In genomic region chr4:119750771-119751170, GRCh38 we compare ENCODE assay signal across 19 cellular contexts.
A peak's percentile ranks its signal among the peaks of the same experiment; 100 is the strongest.
DNase-seq lines count a peak whose midpoint lies in the region; ATAC-seq and TF ChIP-seq lines count a peak whose summit lies in the region.
"Had no signal": no experiment of that assay in that cellular context is flagged by ENCODE, and none has a peak within 500 bp of the region (broad histone marks: within the 10 kb centered on the region; RNA-seq: fewer than 3 reads in every experiment).

No MANE protein-coding gene starts in this region.

- H3K9me3 ChIP-seq in PC-9 (ENCODE audit: insufficient read depth, low read depth) (no peaks in the 10 kb centered on the region), fibroblast of lung (ENCODE audit: control insufficient read depth, insufficient read depth, low read depth, low read length) (no peaks in the 10 kb centered on the region), osteoblast (ENCODE audit: low read depth, low read length) (no peaks in the 10 kb centered on the region)
- H3K9me3 ChIP-seq: spleen had no signal

- BruUV-seq in PC-9 (replicated peaks; lab: Mats Ljungman, UMichigan): no TSS peak

- DNase-seq in AG10803 (ENCODE audit: low read depth): peak; percentile 60
- no peak for DNase-seq in PC-9
- DNase-seq in fibroblast of lung (ENCODE audit: low read depth in 2 of 2): peak in 1 of 2 donors; percentile 94
- DNase-seq in osteoblast (ENCODE audit: insufficient read length, low spot score, missing footprints): no peak
- no peak for DNase-seq in NCI-H2196 (lab: John Stamatoyannopoulos, UW; ENCODE audit: unreplicated experiment)
- no peak for DNase-seq in stimulated activated naive CD8-positive, alpha-beta T cell treated with anti-CD3 and anti-CD28 coated beads, Interleukin-15, amount 100 ng/mL, for 72 hours
- DNase-seq in NCI-H524 (lab: John Stamatoyannopoulos, UW): no peak
- DNase-seq: amygdala, KBM-7, NCI-H1417 treated with DMSO at 0.1 percent for 48 hours, SHP77, spleen, T-helper 17 cell had no signal

- no peaks in the 10 kb centered on the region for H3K27me3 Mint-ChIP-seq in stimulated activated naive CD8-positive, alpha-beta T cell treated with anti-CD3 and anti-CD28 coated beads, Interleukin-15, amount 100 ng/mL, for 72 hours
- H3K27me3 Mint-ChIP-seq: stimulated activated memory B cell treated with anti-CD40 and anti-IgM and Interleukin-4, amounts not matched to agents 10 μg/mL and 1 μg/mL and 100 μg/mL, for 72 hours had no signal

- TF ChIP-seq CTCF in AG10803 (conservative IDR thresholded peaks at IDR 0.05; ENCODE audit: low read length) (no peak), PC-9 (conservative IDR thresholded peaks at IDR 0.05) (no peak), fibroblast of lung (conservative IDR thresholded peaks at IDR 0.05 in 1 of 2, IDR thresholded peaks at IDR 0.05 in 1 of 2; ENCODE audit: low read depth in 1 of 2, low read length in 2 of 2) (no peak), osteoblast (IDR thresholded peaks at IDR 0.05; ENCODE audit: extremely low read depth, low read depth, low read length) (no peak)

- CTCF ChIA-PET in PC-9 (lab: Charles Lee): no interaction called here

- H3K4me1 Mint-ChIP-seq in stimulated activated naive CD8-positive, alpha-beta T cell treated with anti-CD3 and anti-CD28 coated beads, Interleukin-15, amount 100 ng/mL, for 72 hours: no peaks in the 10 kb centered on the region
- H3K4me1 Mint-ChIP-seq: stimulated activated memory B cell treated with anti-CD40 and anti-IgM and Interleukin-4, amounts not matched to agents 10 μg/mL and 1 μg/mL and 100 μg/mL, for 72 hours had no signal

- H3K27me3 ChIP-seq in PC-9 (ENCODE audit: insufficient read depth, low read depth): no peaks in the 10 kb centered on the region
- H3K27me3 ChIP-seq in fibroblast of lung (ENCODE audit: control insufficient read depth, insufficient read depth, low read length): no peaks in the 10 kb centered on the region
- no peaks in the 10 kb centered on the region for H3K27me3 ChIP-seq in osteoblast (ENCODE audit: insufficient read depth, low read length)
- H3K27me3 ChIP-seq: spleen had no signal

- no peak overlapping the region for H3K9ac ChIP-seq in fibroblast of lung (ENCODE audit: insufficient read depth, low read length)
- H3K9ac ChIP-seq: parathyroid adenoma had no signal

- H3K79me2 ChIP-seq in PC-9 (ENCODE audit: low read depth) (no peaks in the 10 kb centered on the region), fibroblast of lung (ENCODE audit: control insufficient read depth, insufficient read depth, low read length) (no peaks in the 10 kb centered on the region), osteoblast (ENCODE audit: insufficient read depth, low read length) (no peaks in the 10 kb centered on the region)
- H3K79me2 ChIP-seq: parathyroid adenoma had no signal

- no peaks in the 10 kb centered on the region for H3K9me2 ChIP-seq in PC-9 (ENCODE audit: insufficient read depth)

- POLR2A ChIA-PET in PC-9 (lab: Charles Lee; ENCODE audit: unreplicated experiment): interaction anchor here (0.5 kb wide), 1 partner anchor 600 kb away, joined by 3 read pairs; no protein-coding TSS in a partner anchor

- no peaks in the 10 kb centered on the region for H3F3A ChIP-seq in PC-9 (ENCODE audit: insufficient read depth, low read depth)

- H3K4me3 Mint-ChIP-seq in stimulated activated naive CD8-positive, alpha-beta T cell treated with anti-CD3 and anti-CD28 coated beads, Interleukin-15, amount 100 ng/mL, for 72 hours: no peak overlapping the region
- H3K4me3 Mint-ChIP-seq: stimulated activated memory B cell treated with anti-CD40 and anti-IgM and Interleukin-4, amounts not matched to agents 10 μg/mL and 1 μg/mL and 100 μg/mL, for 72 hours; T-helper 17 cell had no signal

- H3K27ac ChIP-seq in PC-9 (no peak overlapping the region), fibroblast of lung (ENCODE audit: insufficient read depth, low read length) (peak overlapping the region; percentile 16), osteoblast (ENCODE audit: low read depth, low read length) (peak overlapping the region; percentile 67)
- H3K27ac ChIP-seq: parathyroid adenoma, spleen had no signal

- no peak overlapping the region for H3K27ac Mint-ChIP-seq in stimulated activated naive CD8-positive, alpha-beta T cell treated with anti-CD3 and anti-CD28 coated beads, Interleukin-15, amount 100 ng/mL, for 72 hours
- H3K27ac Mint-ChIP-seq: stimulated activated memory B cell treated with anti-CD40 and anti-IgM and Interleukin-4, amounts not matched to agents 10 μg/mL and 1 μg/mL and 100 μg/mL, for 72 hours; T-helper 17 cell had no signal

- H3K4me1 ChIP-seq in PC-9 (replicated peaks; ENCODE audit: insufficient read depth): no peaks in the 10 kb centered on the region
- peaks cover 4% of the 10 kb centered on the region for H3K4me1 ChIP-seq in fibroblast of lung (ENCODE audit: control insufficient read depth, extremely low read depth, insufficient read depth, low read length)
- peaks cover 37% of the 10 kb centered on the region for H3K4me1 ChIP-seq in osteoblast (ENCODE audit: insufficient read depth, low read length)
- H3K4me1 ChIP-seq: parathyroid adenoma, spleen had no signal

- intact Hi-C loops in PC-9 (cut with micrococcal nuclease; ENCODE audit: unreplicated experiment): no loop called here

- H3K4me2 ChIP-seq in PC-9 (no peak overlapping the region), fibroblast of lung (ENCODE audit: extremely low read depth, insufficient read depth, low read length) (no peak overlapping the region), osteoblast (ENCODE audit: insufficient read depth, low read length) (peak overlapping the region; percentile 50)

- H2AFZ ChIP-seq in PC-9 (0 out of 2 replicates have a peak overlapping the region, but pooled peaks have one; percentile 22), fibroblast of lung (ENCODE audit: low read length) (peak overlapping the region; percentile 16), osteoblast (ENCODE audit: low read length) (no peak overlapping the region)
- H2AFZ ChIP-seq: parathyroid adenoma had no signal

- H3K9me3 Mint-ChIP-seq in stimulated activated naive CD8-positive, alpha-beta T cell treated with anti-CD3 and anti-CD28 coated beads, Interleukin-15, amount 100 ng/mL, for 72 hours: no peaks in the 10 kb centered on the region
- H3K9me3 Mint-ChIP-seq: stimulated activated memory B cell treated with anti-CD40 and anti-IgM and Interleukin-4, amounts not matched to agents 10 μg/mL and 1 μg/mL and 100 μg/mL, for 72 hours had no signal

- H3K36me3 ChIP-seq in PC-9 (ENCODE audit: low read depth) (no peaks in the 10 kb centered on the region), fibroblast of lung (ENCODE audit: control insufficient read depth, insufficient read depth, low read length) (no peaks in the 10 kb centered on the region), osteoblast (ENCODE audit: insufficient read depth, low read length) (no peaks in the 10 kb centered on the region)
- H3K36me3 ChIP-seq: spleen had no signal

- H4K20me1 ChIP-seq in PC-9 (ENCODE audit: insufficient read depth): no peaks in the 10 kb centered on the region
- no peaks in the 10 kb centered on the region for H4K20me1 ChIP-seq in fibroblast of lung (ENCODE audit: control insufficient read depth, extremely low read depth, insufficient read depth, low read length)
- no peaks in the 10 kb centered on the region for H4K20me1 ChIP-seq in osteoblast (ENCODE audit: insufficient read depth, low read length)

- H3K4me3 ChIP-seq in AG10803 (ENCODE audit: low read length): no peak overlapping the region
- H3K4me3 ChIP-seq in PC-9: no peak overlapping the region
- H3K4me3 ChIP-seq in fibroblast of lung (replicated peaks in 1 of 4; ENCODE audit: control extremely low read depth in 1 of 4, insufficient read depth in 1 of 4, low read depth in 3 of 4, low read length in 4 of 4): no peak overlapping the region
- no peak overlapping the region for H3K4me3 ChIP-seq in osteoblast (ENCODE audit: insufficient read depth, low read length)
- H3K4me3 ChIP-seq: GM12878, spleen had no signal

- ATAC-seq in stimulated activated naive CD8-positive, alpha-beta T cell treated with anti-CD3 and anti-CD28 coated beads, Interleukin-15, amount 100 ng/mL, for 72 hours: no peak
- no peak for ATAC-seq in HG03442 (IDR thresholded peaks at IDR 0.05; ENCODE audit: unreplicated experiment)
- ATAC-seq: esophagus mucosa; GM12878; left lobe of liver; stimulated activated memory B cell treated with anti-CD40 and anti-IgM and Interleukin-4, amounts not matched to agents 10 μg/mL and 1 μg/mL and 100 μg/mL, for 72 hours; T-helper 17 cell had no signal
